Comparison of ENCODE assay signal across 11 cellular contexts in the genomic region with DNA sequence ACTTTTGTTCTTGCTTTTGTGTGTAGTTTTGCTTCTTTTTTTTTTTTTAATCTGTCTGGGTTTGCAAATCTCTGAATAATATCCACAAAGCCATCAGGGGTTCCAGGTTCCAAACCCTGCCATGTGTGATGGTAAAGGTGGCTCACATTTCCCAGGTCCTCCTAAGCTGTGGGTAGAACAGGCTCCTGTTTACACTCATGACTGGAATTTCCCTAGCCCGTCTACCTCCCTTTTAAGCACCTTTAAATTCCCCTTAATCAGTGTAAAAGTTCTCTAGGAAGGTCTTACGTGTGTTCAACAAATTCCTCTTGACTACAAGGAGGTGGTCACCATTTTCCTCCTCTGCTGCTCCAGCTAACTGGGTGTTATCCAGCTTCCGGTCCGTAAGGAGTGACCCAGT.
A peak's percentile ranks its signal among the peaks of the same experiment; 100 is the strongest.
DNase-seq lines count a peak whose midpoint lies in the region; ATAC-seq and TF ChIP-seq lines count a peak whose summit lies in the region.
"Had no signal": no experiment of that assay in that cellular context is flagged by ENCODE, and none has a peak within 500 bp of the region (broad histone marks: within the 10 kb centered on the region; RNA-seq: fewer than 3 reads in every experiment).

No MANE protein-coding gene starts in this region.

- H3K36me3 Mint-ChIP-seq in neural progenitor cell = no peaks in the 10 kb centered on the region
- no peaks in the 10 kb centered on the region for H3K36me3 Mint-ChIP-seq in activated naive CD4-positive, alpha-beta T cell treated with anti-CD3 and anti-CD28 coated beads for 36 hours (ENCODE audit: low read depth)

- H3K9ac ChIP-seq in neural progenitor cell = no peak overlapping the region

- POLR2A ChIA-PET in PC-9 (lab: Charles Lee; ENCODE audit: unreplicated experiment) = interaction anchor here (0.5 to 1.1 kb wide), 5 partner anchors 37 to 374 kb away, joined by 3 to 5 read pairs (median 3); no protein-coding TSS in a partner anchor

- BruUV-seq in PC-9 (replicated peaks; lab: Mats Ljungman, UMichigan) = TSS peak; percentile 96

- H3K27me3 ChIP-seq in ACC112 (ENCODE audit: insufficient read depth, low read length) = 0 out of 2 replicates have a peak, but pooled peaks cover 6% of the 10 kb centered on the region
- no peaks in the 10 kb centered on the region for H3K27me3 ChIP-seq in PC-9 (ENCODE audit: insufficient read depth, low read depth)
- H3K27me3 ChIP-seq in esophagus (ENCODE audit: control insufficient read depth in 1 of 2, insufficient read depth in 2 of 2, low read length in 2 of 2) = no peaks in the 10 kb centered on the region
- no peaks in the 10 kb centered on the region for H3K27me3 ChIP-seq in neural progenitor cell
- H3K27me3 ChIP-seq: tibial artery had no signal

- H3K27ac Mint-ChIP-seq in neural progenitor cell = no peak overlapping the region
- H3K27ac Mint-ChIP-seq in activated naive CD4-positive, alpha-beta T cell treated with anti-CD3 and anti-CD28 coated beads for 36 hours = no peak overlapping the region

- CTCF ChIA-PET in PC-9 (lab: Charles Lee) = interaction anchor here (0.6 to 1.8 kb wide), 2 partner anchors 388 to 564 kb away, joined by 4 to 6 read pairs; no protein-coding TSS in a partner anchor
- CTCF ChIA-PET in activated naive CD4-positive, alpha-beta T cell treated with anti-CD3 and anti-CD28 coated beads for 36 hours (lab: Charles Lee) = no interaction called here

- no peak overlapping the region for H3K4me3 Mint-ChIP-seq in neural progenitor cell
- H3K4me3 Mint-ChIP-seq in activated naive CD4-positive, alpha-beta T cell treated with anti-CD3 and anti-CD28 coated beads for 36 hours = no peak overlapping the region

- intact Hi-C loops in PC-9 (cut with micrococcal nuclease; ENCODE audit: unreplicated experiment) = loop anchor here (1.0 to 5.0 kb wide), 8 partner anchors 35 to 372 kb away; no protein-coding TSS in a partner anchor
- intact Hi-C loops in mucosa of descending colon (cut with DNase I, micrococcal nuclease) = no loop called here
- intact Hi-C loops in activated naive CD4-positive, alpha-beta T cell treated with anti-CD3 and anti-CD28 coated beads for 36 hours (cut with micrococcal nuclease) = no loop called here

- H3F3A ChIP-seq in PC-9 (ENCODE audit: insufficient read depth, low read depth) (peaks cover 21% of the 10 kb centered on the region), neural progenitor cell (ENCODE audit: low read depth) (no peaks in the 10 kb centered on the region)

- no peak overlapping the region for H3K27ac ChIP-seq in ACC112 (ENCODE audit: low read depth, low read length)
- H3K27ac ChIP-seq in PC-9 = peak overlapping the region; percentile 91
- H3K27ac ChIP-seq in esophagus (ENCODE audit: low read depth in 2 of 2, low read length in 1 of 2) = peak overlapping the region; percentile 67 to 78
- no peak overlapping the region for H3K27ac ChIP-seq in neural progenitor cell
- H3K27ac ChIP-seq: tibial artery had no signal

- no peak for ATAC-seq in mucosa of descending colon

- peak overlapping the region; percentile 75 for H3K4me2 ChIP-seq in PC-9
- no peak overlapping the region for H3K4me2 ChIP-seq in neural progenitor cell

- H3K4me3 ChIP-seq in ACC112 (ENCODE audit: low read depth, low read length) = peak overlapping the region; percentile 51
- H3K4me3 ChIP-seq in PC-9 = peak overlapping the region; percentile 41; the same call in 1 of the 2 replicates
- no peak overlapping the region for H3K4me3 ChIP-seq in esophagus (ENCODE audit: low read depth in 1 of 2, low read length in 2 of 2)
- no peak overlapping the region for H3K4me3 ChIP-seq in neural progenitor cell
- no peak overlapping the region for H3K4me3 ChIP-seq in mucosa of descending colon

- H3K79me2 ChIP-seq in ACC112 (ENCODE audit: control insufficient read depth, insufficient read depth, low read length, unreplicated experiment) (no peaks in the 10 kb centered on the region), PC-9 (ENCODE audit: low read depth) (no peaks in the 10 kb centered on the region), neural progenitor cell (ENCODE audit: low read depth) (no peaks in the 10 kb centered on the region)

- TF ChIP-seq CTCF in PC-9 (conservative IDR thresholded peaks at IDR 0.05) (no peak), neural progenitor cell (IDR thresholded peaks at IDR 0.05) (no peak), mucosa of descending colon (IDR thresholded peaks at IDR 0.05) (no peak)

- H3K36me3 ChIP-seq in ACC112 (ENCODE audit: insufficient read depth, low read length) (no peaks in the 10 kb centered on the region), PC-9 (ENCODE audit: low read depth) (no peaks in the 10 kb centered on the region), esophagus (ENCODE audit: control insufficient read depth in 2 of 2, insufficient read depth in 2 of 2, low read length in 1 of 2) (no peaks in the 10 kb centered on the region), neural progenitor cell (no peaks in the 10 kb centered on the region), mucosa of descending colon (ENCODE audit: low read depth) (no peaks in the 10 kb centered on the region)
- H3K36me3 ChIP-seq: tibial artery had no signal

- H3K9me3 ChIP-seq in PC-9 (ENCODE audit: insufficient read depth, low read depth) (no peaks in the 10 kb centered on the region), esophagus (ENCODE audit: control insufficient read depth in 2 of 2, insufficient read depth in 1 of 2, low read depth in 1 of 2, low read length in 1 of 2) (no peaks in the 10 kb centered on the region), neural progenitor cell (ENCODE audit: low read depth) (no peaks in the 10 kb centered on the region), mucosa of descending colon (no peaks in the 10 kb centered on the region)
- H3K9me3 ChIP-seq: tibial artery had no signal

- H2AFZ ChIP-seq in ACC112 (ENCODE audit: low read length, unreplicated experiment) = peak overlapping the region; percentile 52
- H2AFZ ChIP-seq in PC-9 = peak overlapping the region; percentile 14; the same call in 1 of the 2 replicates
- peak overlapping the region; percentile 52 for H2AFZ ChIP-seq in neural progenitor cell (replicated peaks)

- peaks cover 63% of the 10 kb centered on the region for H3K4me1 Mint-ChIP-seq in neural progenitor cell
- no peaks in the 10 kb centered on the region for H3K4me1 Mint-ChIP-seq in activated naive CD4-positive, alpha-beta T cell treated with anti-CD3 and anti-CD28 coated beads for 36 hours (ENCODE audit: low read depth)

- H4K20me1 ChIP-seq in PC-9 (ENCODE audit: insufficient read depth) (no peaks in the 10 kb centered on the region), neural progenitor cell (ENCODE audit: low read depth) (no peaks in the 10 kb centered on the region)

- H3K4me1 ChIP-seq in ACC112 (ENCODE audit: control insufficient read depth, insufficient read depth, low read length, unreplicated experiment) (no peaks in the 10 kb centered on the region), PC-9 (replicated peaks; ENCODE audit: insufficient read depth) (peaks cover 31% of the 10 kb centered on the region), esophagus (ENCODE audit: control insufficient read depth in 2 of 2, insufficient read depth in 2 of 2, low read length in 1 of 2) (peaks cover 4 to 14% of the 10 kb centered on the region in 2 donors), neural progenitor cell (peaks cover 23% of the 10 kb centered on the region), mucosa of descending colon (ENCODE audit: low read depth) (peaks cover 12% of the 10 kb centered on the region)

- DNase-seq in PC-9 (no peak), neural progenitor cell (ENCODE audit: low spot score) (no peak), mucosa of descending colon (no peak), GM19240 (ENCODE audit: insufficient read length, low spot score) (no peak), activated gamma-delta T cell (lab: John Stamatoyannopoulos, UW) (no peak)
- no peak for DNase-seq in activated naive CD4-positive, alpha-beta T cell treated with anti-CD3 and anti-CD28 coated beads for 36 hours
- DNase-seq: activated CD4-positive, CD25-positive, alpha-beta regulatory T cell treated with anti-CD3 and anti-CD28 coated beads, Interleukin-2, amount 50 U/mL, for 72 hours had no signal

- 60 to 65% methylated on average over 4 of the region's 4 CpGs for WGBS in esophagus, 2 donors

- peaks cover 5% of the 10 kb centered on the region for H3K9me3 Mint-ChIP-seq in neural progenitor cell
- no peaks in the 10 kb centered on the region for H3K9me3 Mint-ChIP-seq in activated naive CD4-positive, alpha-beta T cell treated with anti-CD3 and anti-CD28 coated beads for 36 hours
- H3K9me3 Mint-ChIP-seq: nephron had no signal

- H3K27me3 Mint-ChIP-seq in neural progenitor cell (ENCODE audit: insufficient read depth, low read depth) = peaks cover 6% of the 10 kb centered on the region
- peaks cover 9% of the 10 kb centered on the region for H3K27me3 Mint-ChIP-seq in activated naive CD4-positive, alpha-beta T cell treated with anti-CD3 and anti-CD28 coated beads for 36 hours (ENCODE audit: low read depth)

- H3K9me2 ChIP-seq in PC-9 (ENCODE audit: insufficient read depth) = no peaks in the 10 kb centered on the region

Comparison
In these comparisons a context has a peak if more than half of its experiments do, and no peak if none do; other contexts are left out.
1. H3K27ac ChIP-seq: peak in PC-9 (single experiment) and esophagus (2 of 2); none in ACC112 (single experiment) and neural progenitor cell (single experiment).
2. H3K4me3 ChIP-seq: peak in ACC112 (single experiment) and PC-9 (single experiment); none in esophagus (0 of 2), neural progenitor cell (single experiment) and mucosa of descending colon (single experiment).
3. Peak in every context shown above with its lines, with median percentiles within 50 percentile points of each other: H2AFZ ChIP-seq.